In the genomic region with DNA sequence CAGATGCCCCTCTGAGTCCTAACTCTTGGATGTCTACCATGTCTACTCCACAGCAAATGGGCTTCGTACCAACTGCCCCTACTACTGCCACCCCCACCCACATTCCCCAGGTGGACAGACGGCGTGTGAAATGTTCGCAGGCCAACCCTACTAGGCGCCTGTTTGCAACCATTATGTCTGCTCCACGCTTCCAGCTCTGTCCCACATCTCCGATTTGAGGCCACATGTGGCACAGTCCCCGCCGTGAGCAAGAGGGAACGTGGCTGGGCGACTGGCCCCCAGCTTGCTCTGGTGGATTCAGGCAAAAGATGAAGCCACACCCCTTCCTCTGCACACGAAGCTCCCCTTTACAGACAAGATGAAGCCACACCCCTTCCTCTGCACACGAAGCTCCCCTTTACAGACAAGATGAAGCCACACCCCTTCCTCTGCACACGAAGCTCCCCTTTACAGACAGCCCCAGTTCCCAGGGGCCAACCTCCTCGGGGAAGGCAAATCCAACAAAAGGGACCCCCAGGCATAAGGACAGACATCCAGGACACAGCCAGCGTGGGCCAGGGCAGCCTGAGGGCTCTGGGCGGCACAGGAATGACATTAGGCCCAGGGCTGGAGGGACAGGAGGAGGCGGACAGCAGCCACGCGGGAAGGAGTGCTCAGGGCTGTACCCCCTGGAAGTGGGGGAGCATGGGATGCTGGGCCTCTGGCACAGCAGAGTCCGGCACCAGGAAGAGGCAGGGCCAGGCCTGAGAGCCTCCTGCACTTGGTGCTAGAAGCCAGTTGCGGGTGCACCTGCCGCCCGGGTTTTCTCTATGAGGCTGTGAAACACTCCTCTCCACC, we compare ENCODE assay signal across 1 cellular context.
TF ChIP-seq lines count a peak whose summit lies in the region.

No MANE protein-coding gene starts in this region.

TF ChIP-seq in GM23338, 12 proteins besides CTCF, POLR2A, EP300 and RAD21 (continued from another document):
- TF ChIP-seq, protein P1, sequence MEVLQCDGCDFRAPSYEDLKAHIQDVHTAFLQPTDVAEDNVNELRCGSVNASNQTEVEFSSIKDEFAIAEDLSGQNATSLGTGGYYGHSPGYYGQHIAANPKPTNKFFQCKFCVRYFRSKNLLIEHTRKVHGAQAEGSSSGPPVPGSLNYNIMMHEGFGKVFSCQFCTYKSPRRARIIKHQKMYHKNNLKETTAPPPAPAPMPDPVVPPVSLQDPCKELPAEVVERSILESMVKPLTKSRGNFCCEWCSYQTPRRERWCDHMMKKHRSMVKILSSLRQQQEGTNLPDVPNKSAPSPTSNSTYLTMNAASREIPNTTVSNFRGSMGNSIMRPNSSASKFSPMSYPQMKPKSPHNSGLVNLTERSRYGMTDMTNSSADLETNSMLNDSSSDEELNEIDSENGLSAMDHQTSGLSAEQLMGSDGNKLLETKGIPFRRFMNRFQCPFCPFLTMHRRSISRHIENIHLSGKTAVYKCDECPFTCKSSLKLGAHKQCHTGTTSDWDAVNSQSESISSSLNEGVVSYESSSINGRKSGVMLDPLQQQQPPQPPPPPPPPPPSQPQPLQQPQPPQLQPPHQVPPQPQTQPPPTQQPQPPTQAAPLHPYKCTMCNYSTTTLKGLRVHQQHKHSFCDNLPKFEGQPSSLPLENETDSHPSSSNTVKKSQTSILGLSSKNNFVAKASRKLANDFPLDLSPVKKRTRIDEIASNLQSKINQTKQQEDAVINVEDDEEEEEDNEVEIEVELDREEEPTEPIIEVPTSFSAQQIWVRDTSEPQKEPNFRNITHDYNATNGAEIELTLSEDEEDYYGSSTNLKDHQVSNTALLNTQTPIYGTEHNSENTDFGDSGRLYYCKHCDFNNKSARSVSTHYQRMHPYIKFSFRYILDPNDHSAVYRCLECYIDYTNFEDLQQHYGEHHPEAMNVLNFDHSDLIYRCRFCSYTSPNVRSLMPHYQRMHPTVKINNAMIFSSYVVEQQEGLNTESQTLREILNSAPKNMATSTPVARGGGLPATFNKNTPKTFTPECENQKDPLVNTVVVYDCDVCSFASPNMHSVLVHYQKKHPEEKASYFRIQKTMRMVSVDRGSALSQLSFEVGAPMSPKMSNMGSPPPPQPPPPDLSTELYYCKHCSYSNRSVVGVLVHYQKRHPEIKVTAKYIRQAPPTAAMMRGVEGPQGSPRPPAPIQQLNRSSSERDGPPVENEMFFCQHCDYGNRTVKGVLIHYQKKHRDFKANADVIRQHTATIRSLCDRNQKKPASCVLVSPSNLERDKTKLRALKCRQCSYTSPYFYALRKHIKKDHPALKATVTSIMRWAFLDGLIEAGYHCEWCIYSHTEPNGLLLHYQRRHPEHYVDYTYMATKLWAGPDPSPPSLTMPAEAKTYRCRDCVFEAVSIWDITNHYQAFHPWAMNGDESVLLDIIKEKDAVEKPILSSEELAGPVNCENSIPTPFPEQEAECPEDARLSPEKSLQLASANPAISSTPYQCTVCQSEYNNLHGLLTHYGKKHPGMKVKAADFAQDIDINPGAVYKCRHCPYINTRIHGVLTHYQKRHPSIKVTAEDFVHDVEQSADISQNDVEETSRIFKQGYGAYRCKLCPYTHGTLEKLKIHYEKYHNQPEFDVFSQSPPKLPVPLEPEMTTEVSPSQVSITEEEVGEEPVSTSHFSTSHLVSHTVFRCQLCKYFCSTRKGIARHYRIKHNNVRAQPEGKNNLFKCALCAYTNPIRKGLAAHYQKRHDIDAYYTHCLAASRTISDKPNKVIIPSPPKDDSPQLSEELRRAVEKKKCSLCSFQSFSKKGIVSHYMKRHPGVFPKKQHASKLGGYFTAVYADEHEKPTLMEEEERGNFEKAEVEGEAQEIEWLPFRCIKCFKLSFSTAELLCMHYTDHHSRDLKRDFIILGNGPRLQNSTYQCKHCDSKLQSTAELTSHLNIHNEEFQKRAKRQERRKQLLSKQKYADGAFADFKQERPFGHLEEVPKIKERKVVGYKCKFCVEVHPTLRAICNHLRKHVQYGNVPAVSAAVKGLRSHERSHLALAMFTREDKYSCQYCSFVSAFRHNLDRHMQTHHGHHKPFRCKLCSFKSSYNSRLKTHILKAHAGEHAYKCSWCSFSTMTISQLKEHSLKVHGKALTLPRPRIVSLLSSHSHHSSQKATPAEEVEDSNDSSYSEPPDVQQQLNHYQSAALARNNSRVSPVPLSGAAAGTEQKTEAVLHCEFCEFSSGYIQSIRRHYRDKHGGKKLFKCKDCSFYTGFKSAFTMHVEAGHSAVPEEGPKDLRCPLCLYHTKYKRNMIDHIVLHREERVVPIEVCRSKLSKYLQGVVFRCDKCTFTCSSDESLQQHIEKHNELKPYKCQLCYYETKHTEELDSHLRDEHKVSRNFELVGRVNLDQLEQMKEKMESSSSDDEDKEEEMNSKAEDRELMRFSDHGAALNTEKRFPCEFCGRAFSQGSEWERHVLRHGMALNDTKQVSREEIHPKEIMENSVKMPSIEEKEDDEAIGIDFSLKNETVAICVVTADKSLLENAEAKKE (CRISPR knock-in tag; IDR thresholded peaks at IDR 0.05) = no peak
- no peak for TF ChIP-seq NANOG (IDR thresholded peaks at IDR 0.05; ENCODE audit: borderline replicate concordance)
- no peak for TF ChIP-seq JUNB (IDR thresholded peaks at IDR 0.05; ENCODE audit: unreplicated experiment)
- TF ChIP-seq, protein P2, sequence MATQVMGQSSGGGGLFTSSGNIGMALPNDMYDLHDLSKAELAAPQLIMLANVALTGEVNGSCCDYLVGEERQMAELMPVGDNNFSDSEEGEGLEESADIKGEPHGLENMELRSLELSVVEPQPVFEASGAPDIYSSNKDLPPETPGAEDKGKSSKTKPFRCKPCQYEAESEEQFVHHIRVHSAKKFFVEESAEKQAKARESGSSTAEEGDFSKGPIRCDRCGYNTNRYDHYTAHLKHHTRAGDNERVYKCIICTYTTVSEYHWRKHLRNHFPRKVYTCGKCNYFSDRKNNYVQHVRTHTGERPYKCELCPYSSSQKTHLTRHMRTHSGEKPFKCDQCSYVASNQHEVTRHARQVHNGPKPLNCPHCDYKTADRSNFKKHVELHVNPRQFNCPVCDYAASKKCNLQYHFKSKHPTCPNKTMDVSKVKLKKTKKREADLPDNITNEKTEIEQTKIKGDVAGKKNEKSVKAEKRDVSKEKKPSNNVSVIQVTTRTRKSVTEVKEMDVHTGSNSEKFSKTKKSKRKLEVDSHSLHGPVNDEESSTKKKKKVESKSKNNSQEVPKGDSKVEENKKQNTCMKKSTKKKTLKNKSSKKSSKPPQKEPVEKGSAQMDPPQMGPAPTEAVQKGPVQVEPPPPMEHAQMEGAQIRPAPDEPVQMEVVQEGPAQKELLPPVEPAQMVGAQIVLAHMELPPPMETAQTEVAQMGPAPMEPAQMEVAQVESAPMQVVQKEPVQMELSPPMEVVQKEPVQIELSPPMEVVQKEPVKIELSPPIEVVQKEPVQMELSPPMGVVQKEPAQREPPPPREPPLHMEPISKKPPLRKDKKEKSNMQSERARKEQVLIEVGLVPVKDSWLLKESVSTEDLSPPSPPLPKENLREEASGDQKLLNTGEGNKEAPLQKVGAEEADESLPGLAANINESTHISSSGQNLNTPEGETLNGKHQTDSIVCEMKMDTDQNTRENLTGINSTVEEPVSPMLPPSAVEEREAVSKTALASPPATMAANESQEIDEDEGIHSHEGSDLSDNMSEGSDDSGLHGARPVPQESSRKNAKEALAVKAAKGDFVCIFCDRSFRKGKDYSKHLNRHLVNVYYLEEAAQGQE (IDR thresholded peaks at IDR 0.05; ENCODE audit: unreplicated experiment) = no peak
- no peak for TF ChIP-seq EZH2phosphoT487 (IDR thresholded peaks at IDR 0.05; ENCODE audit: unreplicated experiment)
- no peak for TF ChIP-seq ZNF331 (CRISPR knock-in tag; IDR thresholded peaks at IDR 0.05; ENCODE audit: low read depth)
- TF ChIP-seq STAT1 (IDR thresholded peaks at IDR 0.05; ENCODE audit: unreplicated experiment) = no peak
- TF ChIP-seq EZH2 (IDR thresholded peaks at IDR 0.05; ENCODE audit: low read depth, unreplicated experiment) = no peak
- TF ChIP-seq ZNF114 (CRISPR knock-in tag; IDR thresholded peaks at IDR 0.05) = no peak
